Comparison of ENCODE assay signal across 1 cellular context in the genomic region with DNA sequence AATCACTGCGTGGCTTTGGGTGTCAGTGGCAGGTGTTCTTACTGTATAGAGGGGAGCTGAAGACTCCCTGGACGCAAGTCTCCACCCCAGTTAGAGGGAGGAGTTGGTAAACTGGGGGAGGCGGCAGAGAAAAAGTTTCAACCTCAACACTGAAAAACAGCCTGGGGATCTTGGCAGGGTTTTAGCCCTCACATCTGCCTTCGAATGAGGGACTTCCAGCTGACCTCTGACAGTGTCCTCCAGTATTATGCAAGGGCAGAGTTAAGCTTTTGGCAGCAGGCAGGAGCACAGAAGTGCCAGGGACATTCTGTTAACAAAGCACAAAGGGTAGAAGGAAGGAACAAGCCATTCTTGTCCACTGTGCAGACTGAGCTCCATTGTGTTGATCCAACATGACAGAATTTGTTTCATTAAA.
TF ChIP-seq lines count a peak whose summit lies in the region.

No MANE protein-coding gene starts in this region.

TF ChIP-seq in H1, 55 proteins besides CTCF, POLR2A, EP300 and RAD21:
- TF ChIP-seq CEBPB (IDR thresholded peaks at IDR 0.05; ENCODE audit: low read depth, low read length) (peak; percentile 52), TBP (IDR thresholded peaks at IDR 0.05; ENCODE audit: low read depth, low read length) (no peak), SIN3A (conservative IDR thresholded peaks at IDR 0.05 in 1 of 2, IDR thresholded peaks at IDR 0.05 in 1 of 2; ENCODE audit: low read depth in 1 of 2, low read length in 2 of 2) (peak; percentile 83 to 85; a peak in 3 of 4 replicates), CBX8 (IDR thresholded peaks at IDR 0.05; ENCODE audit: borderline replicate concordance, low read depth, low read length) (no peak), SAP30 (IDR thresholded peaks at IDR 0.05; ENCODE audit: insufficient read depth, insufficient replicate concordance, low read length) (peak; percentile 62), USF2 (IDR thresholded peaks at IDR 0.05; ENCODE audit: low read length) (no peak), TAF1 (IDR thresholded peaks at IDR 0.05; ENCODE audit: low read depth, low read length) (peak; percentile 42; the same call in 1 of the 2 replicates), NANOG (IDR thresholded peaks at IDR 0.05; ENCODE audit: insufficient read depth, low read depth, low read length, poor library complexity, severe bottlenecking) (no peak)
- TF ChIP-seq, protein P1, sequence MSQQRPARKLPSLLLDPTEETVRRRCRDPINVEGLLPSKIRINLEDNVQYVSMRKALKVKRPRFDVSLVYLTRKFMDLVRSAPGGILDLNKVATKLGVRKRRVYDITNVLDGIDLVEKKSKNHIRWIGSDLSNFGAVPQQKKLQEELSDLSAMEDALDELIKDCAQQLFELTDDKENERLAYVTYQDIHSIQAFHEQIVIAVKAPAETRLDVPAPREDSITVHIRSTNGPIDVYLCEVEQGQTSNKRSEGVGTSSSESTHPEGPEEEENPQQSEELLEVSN (IDR thresholded peaks at IDR 0.05): peak; percentile 39; the same call in 1 of the 2 replicates
